8 cellular contexts compared by ENCODE assay signal in genomic region chr2:28683100-28683706, GRCh38.
A peak's percentile ranks its signal among the peaks of the same experiment; 100 is the strongest.
DNase-seq lines count a peak whose midpoint lies in the region; ATAC-seq and TF ChIP-seq lines count a peak whose summit lies in the region.

No MANE protein-coding gene starts in this region.

- no peaks in the 10 kb centered on the region for H3K79me2 ChIP-seq in neural progenitor cell (ENCODE audit: low read depth)

- DNase-seq in Daoy (ENCODE audit: low read depth): peak; percentile 80
- DNase-seq in NCI-H82 (lab: John Stamatoyannopoulos, UW): peak; percentile 83
- DNase-seq in esophagus muscularis mucosa (ENCODE audit: extremely low spot score): no peak
- DNase-seq in neural progenitor cell (ENCODE audit: low spot score): peak; percentile 35
- DNase-seq in KBM-7: no peak
- DNase-seq in activated CD4-positive, alpha-beta T cell treated with anti-CD3 and anti-CD28 coated beads, Interleukin-2, amount 50 U/mL, for 48 hours: no peak
- DNase-seq in HAP-1 (ENCODE audit: low spot score in 2 of 2): no peak

- no peak for TF ChIP-seq POLR2A in esophagus muscularis mucosa (IDR thresholded peaks at IDR 0.05; ENCODE audit: low read depth)

- no peak overlapping the region for H3K27ac Mint-ChIP-seq in neural progenitor cell

- no peaks in the 10 kb centered on the region for H3K36me3 Mint-ChIP-seq in neural progenitor cell

- TF ChIP-seq EP300 in esophagus muscularis mucosa (IDR thresholded peaks at IDR 0.05): no peak

- H3K9me3 ChIP-seq in esophagus muscularis mucosa (no peaks in the 10 kb centered on the region), neural progenitor cell (ENCODE audit: low read depth) (no peaks in the 10 kb centered on the region), HAP-1 (no peaks in the 10 kb centered on the region)

- peaks cover 8% of the 10 kb centered on the region for H3F3A ChIP-seq in neural progenitor cell (ENCODE audit: low read depth)

- no peak overlapping the region for H2AFZ ChIP-seq in neural progenitor cell (replicated peaks)

- no peak overlapping the region for H3K9ac ChIP-seq in neural progenitor cell

- intact Hi-C loops in esophagus muscularis mucosa (cut with DNase I): loop anchor here (5.0 kb wide), 1 partner anchor 64 kb away; no protein-coding TSS in a partner anchor

- in situ Hi-C loops in KBM-7 (cut with MboI; ENCODE audit: low pct_unique_long_range_greater_than_20kb, low sequenced_read_pairs) (no loop called here), HAP-1 (cut with MboI; ENCODE audit: low sequenced_read_pairs) (no loop called here)

- no peak overlapping the region for H3K4me3 Mint-ChIP-seq in neural progenitor cell

- H3K27ac ChIP-seq in esophagus muscularis mucosa (replicated peaks in 1 of 4) (peak overlapping the region; percentile 77 to 85 (median 83)), neural progenitor cell (no peak overlapping the region)

- no peaks in the 10 kb centered on the region for H4K20me1 ChIP-seq in neural progenitor cell (ENCODE audit: low read depth)

- whole genome bisulfite sequencing in esophagus muscularis mucosa: 60% methylated on average over 10 of the region's 14 CpGs

- no peaks in the 10 kb centered on the region for H3K36me3 ChIP-seq in esophagus muscularis mucosa
- H3K36me3 ChIP-seq in neural progenitor cell: no peaks in the 10 kb centered on the region
- H3K36me3 ChIP-seq in HAP-1 (replicated peaks): no peaks in the 10 kb centered on the region

- H3K4me3 ChIP-seq in esophagus muscularis mucosa: peak overlapping the region; percentile 15 to 41 (median 26)
- no peak overlapping the region for H3K4me3 ChIP-seq in neural progenitor cell
- H3K4me3 ChIP-seq in HAP-1: no peak overlapping the region

- peaks cover 7% of the 10 kb centered on the region for H3K27me3 Mint-ChIP-seq in neural progenitor cell (ENCODE audit: insufficient read depth, low read depth)

- ATAC-seq in GM21447 (IDR thresholded peaks at IDR 0.05; ENCODE audit: unreplicated experiment): no peak

- H3K4me1 ChIP-seq in esophagus muscularis mucosa (peaks cover 48 to 68% (median 63%) of the 10 kb centered on the region in 4 donors), neural progenitor cell (peaks cover 28% of the 10 kb centered on the region), HAP-1 (no peaks in the 10 kb centered on the region)

- TF ChIP-seq CTCF in esophagus muscularis mucosa (IDR thresholded peaks at IDR 0.05) (no peak), neural progenitor cell (IDR thresholded peaks at IDR 0.05) (no peak)

- peaks cover 36% of the 10 kb centered on the region for H3K4me1 Mint-ChIP-seq in neural progenitor cell

- no peaks in the 10 kb centered on the region for H3K9me3 Mint-ChIP-seq in neural progenitor cell

- no peak overlapping the region for H3K4me2 ChIP-seq in neural progenitor cell

- H3K27me3 ChIP-seq in esophagus muscularis mucosa (no peaks in the 10 kb centered on the region), neural progenitor cell (no peaks in the 10 kb centered on the region), HAP-1 (ENCODE audit: low read depth) (no peaks in the 10 kb centered on the region)

Comparison
In these comparisons a context has a peak if more than half of its experiments do, and no peak if none do; other contexts are left out.
1. DNase-seq: peak in Daoy (single experiment), NCI-H82 (single experiment) and neural progenitor cell (single experiment); none in esophagus muscularis mucosa (single experiment), KBM-7 (single experiment), activated CD4-positive, alpha-beta T cell treated with anti-CD3 and anti-CD28 coated beads, Interleukin-2, amount 50 U/mL, for 48 hours (0 of 2) and HAP-1 (0 of 2).
2. H3K4me3 ChIP-seq: peak in esophagus muscularis mucosa (4 of 4); none in neural progenitor cell (single experiment) and HAP-1 (single experiment).